Comparison of ENCODE assay signal across 8 cellular contexts in the genomic region with DNA sequence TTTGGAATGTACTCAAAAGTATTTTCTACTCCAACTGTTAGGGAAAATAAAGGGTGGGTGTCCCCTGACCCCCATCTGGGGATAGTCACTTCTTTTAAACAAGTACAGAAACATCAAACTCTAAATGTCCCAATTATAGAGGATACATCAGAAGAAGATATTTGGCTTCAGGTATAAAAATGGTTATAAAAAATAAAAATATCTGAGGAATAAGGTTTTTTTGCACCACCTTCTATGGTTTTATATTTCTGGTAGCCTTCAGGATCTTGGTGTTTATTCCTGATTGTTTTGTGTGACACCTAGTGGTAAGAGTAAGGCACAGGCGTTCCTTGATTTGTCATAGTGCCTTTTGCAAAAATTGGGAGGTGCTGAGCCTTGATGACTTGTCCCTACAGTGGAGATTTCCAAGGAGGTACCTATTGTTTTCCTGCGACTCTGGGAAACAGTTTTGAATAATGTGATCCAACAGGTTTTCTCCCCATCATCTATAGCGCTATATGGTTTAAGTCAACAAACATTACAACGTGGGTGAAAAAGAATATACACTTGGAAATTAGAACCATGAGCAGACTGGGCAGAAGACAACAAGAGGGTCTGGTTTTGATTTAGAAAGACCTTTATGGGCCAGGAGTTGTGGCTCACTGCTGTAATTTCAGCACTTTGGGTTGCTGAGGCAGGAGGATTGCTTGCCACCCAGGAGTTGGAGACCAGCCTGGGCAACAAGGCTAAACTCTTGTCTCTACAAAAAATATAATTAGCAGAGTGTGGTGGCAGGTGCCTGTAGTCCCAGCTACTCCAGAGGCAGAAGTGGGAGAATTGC. TPM values are rescaled to one million over a fixed set of nuclear protein-coding genes. Genes with fewer than 3 reads are reported as not detected.
DNase-seq lines count a peak whose midpoint lies in the region; ATAC-seq and TF ChIP-seq lines count a peak whose summit lies in the region.

No MANE protein-coding gene starts in this region.

- no peaks in the 10 kb centered on the region for H3K9me3 Mint-ChIP-seq in effector memory CD8-positive, alpha-beta T cell
- peaks cover 0 to 4% (median 0%) of the 10 kb centered on the region in 11 donors for H3K9me3 Mint-ChIP-seq in naive thymus-derived CD4-positive, alpha-beta T cell
- H3K9me3 Mint-ChIP-seq in activated T-helper 2 cell treated with anti-CD3 and anti-CD28 coated beads, Interferon-gamma antibody, Interleukin-2, Interleukin-4, amounts not matched to agents 10 μg/mL and 5 μg/mL and 100 μg/mL, durations not matched to agents 14 hours and 24 hours and 36 hours = no peaks in the 10 kb centered on the region

- H3K4me1 Mint-ChIP-seq in effector memory CD8-positive, alpha-beta T cell (ENCODE audit: low read depth in 2 of 2) = peaks cover 36 to 37% of the 10 kb centered on the region in 2 donors
- peaks cover 18 to 40% (median 38%) of the 10 kb centered on the region in 7 donors for H3K4me1 Mint-ChIP-seq in naive thymus-derived CD4-positive, alpha-beta T cell
- H3K4me1 Mint-ChIP-seq in activated T-helper 2 cell treated with anti-CD3 and anti-CD28 coated beads, Interferon-gamma antibody, Interleukin-2, Interleukin-4, amounts not matched to agents 10 μg/mL and 5 μg/mL and 100 μg/mL, durations not matched to agents 14 hours and 24 hours and 36 hours (ENCODE audit: low read depth) = peaks cover 33% of the 10 kb centered on the region

- DNase-seq in NCI-H2081 (lab: John Stamatoyannopoulos, UW) = peak; percentile 56 to 70
- no peak for DNase-seq in NCI-H2081 treated with DMSO at 0.1 percent for 48 hours (lab: John Stamatoyannopoulos, UW)
- peak; percentile 69 for DNase-seq in LHCN-M2 (ENCODE audit: low read depth)
- DNase-seq in Peyer's patch = peak in 1 of 3 donors; percentile 50
- no peak for DNase-seq in effector memory CD8-positive, alpha-beta T cell
- DNase-seq in naive thymus-derived CD4-positive, alpha-beta T cell = peak in 6 of 9 donors; percentile 35 to 53 (median 44)
- no peak for DNase-seq in activated T-helper 2 cell treated with anti-CD3 and anti-CD28 coated beads, Interferon-gamma antibody, Interleukin-2, Interleukin-4, amounts not matched to agents 10 μg/mL and 5 μg/mL and 100 μg/mL, durations not matched to agents 14 hours and 24 hours and 36 hours (ENCODE audit: low spot score)
- DNase-seq in T-helper 9 cell = no peak

- POLR2A ChIA-PET in naive thymus-derived CD4-positive, alpha-beta T cell (lab: Charles Lee) = interaction anchor here (5.4 to 6.4 kb wide), 3 partner anchors 8 to 178 kb away, joined by 35 to 110 read pairs (median 103); a partner anchor contains a TSS

- no peak overlapping the region for H3K27ac ChIP-seq in Peyer's patch
- H3K27ac ChIP-seq in naive thymus-derived CD4-positive, alpha-beta T cell (ENCODE audit: low read depth, low read length) = no peak overlapping the region

- TF ChIP-seq POLR2A in Peyer's patch (IDR thresholded peaks at IDR 0.05) = no peak

- peaks cover 3 to 17% (median 10%) of the 10 kb centered on the region in 4 donors for H3K4me1 ChIP-seq in Peyer's patch
- H3K4me1 ChIP-seq in naive thymus-derived CD4-positive, alpha-beta T cell (ENCODE audit: control insufficient read depth in 2 of 2, insufficient read depth in 2 of 2, low read length in 2 of 2) = peaks cover 22 to 26% of the 10 kb centered on the region in 2 donors

- H3K36me3 ChIP-seq in Peyer's patch = peaks cover 5 to 16% (median 8%) of the 10 kb centered on the region in 3 donors
- H3K36me3 ChIP-seq in naive thymus-derived CD4-positive, alpha-beta T cell (ENCODE audit: control insufficient read depth in 2 of 3, insufficient read depth in 3 of 3, low read length in 3 of 3) = peaks cover 6 to 16% (median 15%) of the 10 kb centered on the region in 3 experiments

- H3K4me3 ChIP-seq in Peyer's patch = no peak overlapping the region
- H3K4me3 ChIP-seq in naive thymus-derived CD4-positive, alpha-beta T cell (ENCODE audit: low read length) = no peak overlapping the region

- H3K4me3 Mint-ChIP-seq in effector memory CD8-positive, alpha-beta T cell = peak overlapping the region in 1 of 2 donors; percentile 94
- peak overlapping the region in 1 of 10 donors; percentile 93 for H3K4me3 Mint-ChIP-seq in naive thymus-derived CD4-positive, alpha-beta T cell
- H3K4me3 Mint-ChIP-seq in activated T-helper 2 cell treated with anti-CD3 and anti-CD28 coated beads, Interferon-gamma antibody, Interleukin-2, Interleukin-4, amounts not matched to agents 10 μg/mL and 5 μg/mL and 100 μg/mL, durations not matched to agents 14 hours and 24 hours and 36 hours (ENCODE audit: low read depth) = no peak overlapping the region

- intact Hi-C loops in naive thymus-derived CD4-positive, alpha-beta T cell (cut with micrococcal nuclease) = loop anchor here (1.0 to 10.0 kb wide), 9 partner anchors 9 to 872 kb away; a partner anchor contains a TSS
- intact Hi-C loops in activated T-helper 2 cell treated with anti-CD3 and anti-CD28 coated beads, Interferon-gamma antibody, Interleukin-2, Interleukin-4, amounts not matched to agents 10 μg/mL and 5 μg/mL and 100 μg/mL, durations not matched to agents 14 hours and 24 hours and 36 hours (cut with micrococcal nuclease) = loop anchor here (1.0 kb wide), 2 partner anchors 178 to 267 kb away; no protein-coding TSS in a partner anchor

- no peaks in the 10 kb centered on the region for H3K27me3 Mint-ChIP-seq in effector memory CD8-positive, alpha-beta T cell
- H3K27me3 Mint-ChIP-seq in naive thymus-derived CD4-positive, alpha-beta T cell = peaks cover 0 to 2% (median 0%) of the 10 kb centered on the region in 5 donors
- no peaks in the 10 kb centered on the region for H3K27me3 Mint-ChIP-seq in activated T-helper 2 cell treated with anti-CD3 and anti-CD28 coated beads, Interferon-gamma antibody, Interleukin-2, Interleukin-4, amounts not matched to agents 10 μg/mL and 5 μg/mL and 100 μg/mL, durations not matched to agents 14 hours and 24 hours and 36 hours (ENCODE audit: low read depth)

- no peaks in the 10 kb centered on the region for H3K27me3 ChIP-seq in Peyer's patch
- no peaks in the 10 kb centered on the region for H3K27me3 ChIP-seq in naive thymus-derived CD4-positive, alpha-beta T cell (ENCODE audit: control insufficient read depth in 2 of 2, insufficient read depth in 2 of 2, low read length in 2 of 2)

- ATAC-seq in effector memory CD8-positive, alpha-beta T cell (replicated peaks) = no peak
- ATAC-seq in naive thymus-derived CD4-positive, alpha-beta T cell = no peak

- CTCF ChIA-PET in naive thymus-derived CD4-positive, alpha-beta T cell (lab: Charles Lee) = interaction anchor here (0.5 to 5.1 kb wide), 8 partner anchors 8 to 178 kb away, joined by 3 to 47 read pairs (median 4); a partner anchor contains a TSS

- H3K9me3 ChIP-seq in Peyer's patch = no peaks in the 10 kb centered on the region
- H3K9me3 ChIP-seq in naive thymus-derived CD4-positive, alpha-beta T cell (ENCODE audit: control insufficient read depth in 2 of 3, low read length in 3 of 3) = no peaks in the 10 kb centered on the region

- H3K36me3 Mint-ChIP-seq in effector memory CD8-positive, alpha-beta T cell (ENCODE audit: insufficient read depth) = peaks cover 40% of the 10 kb centered on the region
- H3K36me3 Mint-ChIP-seq in naive thymus-derived CD4-positive, alpha-beta T cell = peaks cover 0 to 19% (median 16%) of the 10 kb centered on the region in 5 donors
- H3K36me3 Mint-ChIP-seq in activated T-helper 2 cell treated with anti-CD3 and anti-CD28 coated beads, Interferon-gamma antibody, Interleukin-2, Interleukin-4, amounts not matched to agents 10 μg/mL and 5 μg/mL and 100 μg/mL, durations not matched to agents 14 hours and 24 hours and 36 hours (ENCODE audit: low read depth) = peaks cover 18% of the 10 kb centered on the region

- peak; percentile 80 to 96 (median 90) for TF ChIP-seq CTCF in Peyer's patch (IDR thresholded peaks at IDR 0.05)

- peak overlapping the region; percentile 99 to 100 for H3K27ac Mint-ChIP-seq in effector memory CD8-positive, alpha-beta T cell
- H3K27ac Mint-ChIP-seq in naive thymus-derived CD4-positive, alpha-beta T cell = peak overlapping the region in 8 of 9 donors; percentile 12 to 99 (median 72)
- no peak overlapping the region for H3K27ac Mint-ChIP-seq in activated T-helper 2 cell treated with anti-CD3 and anti-CD28 coated beads, Interferon-gamma antibody, Interleukin-2, Interleukin-4, amounts not matched to agents 10 μg/mL and 5 μg/mL and 100 μg/mL, durations not matched to agents 14 hours and 24 hours and 36 hours

RNA-seq across cellular contexts. Expression of a gene that starts 2.5 kb away (rescaled TPM):
- total RNA-seq in LHCN-M2 (2014; rRNA removed) (74.7 and 104 TPM in 2 replicates), Peyer's patch (100 to 1,000 TPM; 210 to 873 (median 358) TPM)
- polyA plus RNA-seq in LHCN-M2 (2012) = 37.3 TPM
- 1,000 to 10,000 TPM in 2 of 5 experiments, 100 to 1,000 TPM in 3; 144 to 1,533 (median 246) TPM for total RNA-seq in naive thymus-derived CD4-positive, alpha-beta T cell
- 100 to 1,000 TPM; 202 to 280 TPM for polyA plus RNA-seq in naive thymus-derived CD4-positive, alpha-beta T cell
- total RNA-seq in activated T-helper 2 cell treated with anti-CD3 and anti-CD28 coated beads, Interferon-gamma antibody, Interleukin-2, Interleukin-4, amounts not matched to agents 10 μg/mL and 5 μg/mL and 100 μg/mL, durations not matched to agents 14 hours and 24 hours and 36 hours = 386 and 390 TPM in 2 replicates

Comparison
In these comparisons a context has a peak if more than half of its experiments do, and no peak if none do; other contexts are left out.
1. DNase-seq: peak in NCI-H2081 (2 of 2), LHCN-M2 (single experiment) and naive thymus-derived CD4-positive, alpha-beta T cell (6 of 9); none in NCI-H2081 treated with DMSO at 0.1 percent for 48 hours (single experiment), effector memory CD8-positive, alpha-beta T cell (0 of 3), activated T-helper 2 cell treated with anti-CD3 and anti-CD28 coated beads, Interferon-gamma antibody, Interleukin-2, Interleukin-4, amounts not matched to agents 10 μg/mL and 5 μg/mL and 100 μg/mL, durations not matched to agents 14 hours and 24 hours and 36 hours (single experiment) and T-helper 9 cell (single experiment).